Comparison of ENCODE assay signal across 19 cellular contexts in the genomic region with DNA sequence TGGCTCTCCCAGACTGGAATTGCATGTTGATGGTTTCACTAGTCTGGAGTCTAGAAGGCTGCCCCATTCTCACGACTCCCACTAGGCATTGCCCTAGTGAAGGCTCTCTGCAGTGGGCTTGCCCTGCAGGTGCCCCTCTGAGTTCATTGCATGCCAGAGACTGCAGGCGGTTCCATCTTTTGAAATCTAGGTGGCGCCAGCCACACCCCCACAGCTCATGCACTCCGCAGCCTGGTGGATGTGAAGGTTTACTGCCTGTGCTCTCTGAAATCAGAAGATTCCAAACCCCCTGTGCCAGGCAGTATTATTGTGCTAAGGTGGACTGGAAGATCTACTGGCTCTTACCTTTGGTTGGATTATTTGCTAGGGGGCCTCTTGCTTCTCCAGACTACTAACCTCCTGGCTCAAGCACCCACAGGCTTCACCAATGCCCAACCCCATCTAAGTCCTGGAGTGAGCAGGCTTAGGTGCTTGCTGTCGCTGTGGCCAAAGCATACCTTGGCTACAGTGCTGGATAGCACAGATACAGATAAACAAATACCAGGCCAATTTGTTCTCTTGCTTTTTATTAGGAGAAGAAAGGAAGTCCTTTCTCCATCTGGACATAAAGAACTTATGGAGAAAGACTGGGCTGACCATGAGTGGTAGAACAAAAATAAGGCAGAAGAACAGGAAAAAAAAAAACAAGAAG.
A peak's percentile ranks its signal among the peaks of the same experiment; 100 is the strongest.
DNase-seq lines count a peak whose midpoint lies in the region; TF ChIP-seq lines count a peak whose summit lies in the region.
"Had no signal": no experiment of that assay in that cellular context is flagged by ENCODE, and none has a peak within 500 bp of the region (broad histone marks: within the 10 kb centered on the region; RNA-seq: fewer than 3 reads in every experiment).

No MANE protein-coding gene starts in this region.

- no peaks in the 10 kb centered on the region for H3K4me1 ChIP-seq in A673 (ENCODE audit: insufficient read depth, low read length, poor library complexity, severe bottlenecking)
- H3K4me1 ChIP-seq: HAP-1 had no signal

- no peak overlapping the region for H3K4me3 Mint-ChIP-seq in activated naive CD4-positive, alpha-beta T cell treated with anti-CD3 and anti-CD28 coated beads, Interleukin-2, amount 10 ng/mL, durations not matched to agents 7 days and 5 days
- H3K4me3 Mint-ChIP-seq in activated naive CD8-positive, alpha-beta T cell treated with anti-CD3 and anti-CD28 coated beads for 36 hours: no peak overlapping the region
- H3K4me3 Mint-ChIP-seq: naive thymus-derived CD4-positive, alpha-beta T cell; stimulated activated effector memory CD8-positive, alpha-beta T cell treated with anti-CD3 and anti-CD28 coated beads, Interleukin-12 subunit alpha, Interleukin-12 subunit beta, amount 100 ng/mL, for 72 hours had no signal

- H3K4me3 ChIP-seq in A673 (ENCODE audit: low read depth, low read length, poor library complexity, severe bottlenecking): no peak overlapping the region
- H3K4me3 ChIP-seq in GM12865 (ENCODE audit: low read depth, low read length): no peak overlapping the region
- H3K4me3 ChIP-seq: HAP-1, SK-N-MC had no signal

- POLR2A ChIA-PET in A673 (lab: Charles Lee; ENCODE audit: low non-redundant PET): no interaction called here

- TF ChIP-seq CTCF in A673 (conservative IDR thresholded peaks at IDR 0.05; ENCODE audit: low read depth, low read length) (peak; percentile 59), GM12865 (IDR thresholded peaks at IDR 0.05; ENCODE audit: insufficient read depth, low read depth, low read length, missing control alignments) (peak; percentile 24)

- H3K27ac ChIP-seq in A673 (ENCODE audit: low read depth, low read length, poor library complexity, severe bottlenecking): no peak overlapping the region
- H3K27ac ChIP-seq: epithelial cell of prostate, SK-N-MC had no signal

- H3K9me3 ChIP-seq in A673 (ENCODE audit: low read depth, low read length, poor library complexity, severe bottlenecking): no peaks in the 10 kb centered on the region
- H3K9me3 ChIP-seq: HAP-1 had no signal

- H3K27me3 ChIP-seq in A673 (replicated peaks; ENCODE audit: insufficient read depth, low read depth, low read length, poor library complexity): no peaks in the 10 kb centered on the region

- no peaks in the 10 kb centered on the region for H3K4me1 Mint-ChIP-seq in activated naive CD4-positive, alpha-beta T cell treated with anti-CD3 and anti-CD28 coated beads, Interleukin-2, amount 10 ng/mL, durations not matched to agents 7 days and 5 days
- H3K4me1 Mint-ChIP-seq in activated naive CD8-positive, alpha-beta T cell treated with anti-CD3 and anti-CD28 coated beads for 36 hours: no peaks in the 10 kb centered on the region
- H3K4me1 Mint-ChIP-seq: naive thymus-derived CD4-positive, alpha-beta T cell; stimulated activated effector memory CD8-positive, alpha-beta T cell treated with anti-CD3 and anti-CD28 coated beads, Interleukin-12 subunit alpha, Interleukin-12 subunit beta, amount 100 ng/mL, for 72 hours had no signal

- CTCF ChIA-PET in A673 (lab: Charles Lee): no interaction called here
- CTCF ChIA-PET in activated naive CD4-positive, alpha-beta T cell treated with anti-CD3 and anti-CD28 coated beads, Interleukin-2, amount 10 ng/mL, durations not matched to agents 7 days and 5 days (lab: Charles Lee): interaction anchor here (1.1 to 1.7 kb wide), 2 partner anchors 15 to 110 kb away, joined by 3 to 7 read pairs; no protein-coding TSS in a partner anchor

- no peaks in the 10 kb centered on the region for H3K36me3 Mint-ChIP-seq in activated naive CD4-positive, alpha-beta T cell treated with anti-CD3 and anti-CD28 coated beads, Interleukin-2, amount 10 ng/mL, durations not matched to agents 7 days and 5 days
- H3K36me3 Mint-ChIP-seq in activated naive CD8-positive, alpha-beta T cell treated with anti-CD3 and anti-CD28 coated beads for 36 hours: no peaks in the 10 kb centered on the region
- H3K36me3 Mint-ChIP-seq: stimulated activated effector memory CD8-positive, alpha-beta T cell treated with anti-CD3 and anti-CD28 coated beads, Interleukin-12 subunit alpha, Interleukin-12 subunit beta, amount 100 ng/mL, for 72 hours had no signal

- intact Hi-C loops in A673 (cut with micrococcal nuclease; ENCODE audit: unreplicated experiment): no loop called here

- H3K27me3 Mint-ChIP-seq in activated naive CD4-positive, alpha-beta T cell treated with anti-CD3 and anti-CD28 coated beads, Interleukin-2, amount 10 ng/mL, durations not matched to agents 7 days and 5 days: peaks cover 25% of the 10 kb centered on the region
- peaks cover 4% of the 10 kb centered on the region for H3K27me3 Mint-ChIP-seq in activated naive CD8-positive, alpha-beta T cell treated with anti-CD3 and anti-CD28 coated beads for 36 hours

- DNase-seq in A673 (ENCODE audit: low spot score): peak; percentile 53
- DNase-seq in GM12865 (ENCODE audit: low read depth): no peak
- peak; percentile 33 for DNase-seq in NAMALWA (ENCODE audit: low spot score)
- peak; percentile 17 for DNase-seq in dermis blood vessel endothelial cell
- DNase-seq in activated naive CD4-positive, alpha-beta T cell treated with anti-CD3 and anti-CD28 coated beads, Interleukin-2, amount 10 ng/mL, durations not matched to agents 7 days and 5 days: no peak
- DNase-seq in activated naive CD8-positive, alpha-beta T cell treated with anti-CD3 and anti-CD28 coated beads for 36 hours: no peak
- DNase-seq in SK-N-DZ (ENCODE audit: low spot score): no peak
- DNase-seq in activated CD8-positive, alpha-beta memory T cell treated with anti-CD3 and anti-CD28 coated beads, Interleukin-2, amount 50 U/mL, for 48 hours: no peak
- DNase-seq: activated CD8-positive, alpha-beta memory T cell treated with anti-CD3 and anti-CD28 coated beads, Interleukin-2, amount 50 U/mL, for 4 hours; caudate nucleus; left ventricle myocardium superior; naive thymus-derived CD4-positive, alpha-beta T cell; right cardiac atrium; stimulated activated CD4-positive, alpha-beta T cell treated with anti-CD3 and anti-CD28 coated beads, Interleukin-2, amount 100 ng/mL, for 48 hours had no signal

- peaks cover 1% of the 10 kb centered on the region for H3K9me3 Mint-ChIP-seq in activated naive CD4-positive, alpha-beta T cell treated with anti-CD3 and anti-CD28 coated beads, Interleukin-2, amount 10 ng/mL, durations not matched to agents 7 days and 5 days
- H3K9me3 Mint-ChIP-seq in activated naive CD8-positive, alpha-beta T cell treated with anti-CD3 and anti-CD28 coated beads for 36 hours: peaks cover 9% of the 10 kb centered on the region

- no peak overlapping the region for H3K27ac Mint-ChIP-seq in activated naive CD4-positive, alpha-beta T cell treated with anti-CD3 and anti-CD28 coated beads, Interleukin-2, amount 10 ng/mL, durations not matched to agents 7 days and 5 days
- no peak overlapping the region for H3K27ac Mint-ChIP-seq in activated naive CD8-positive, alpha-beta T cell treated with anti-CD3 and anti-CD28 coated beads for 36 hours
- H3K27ac Mint-ChIP-seq: activated naive CD4-positive, alpha-beta T cell treated with anti-CD3 and anti-CD28 coated beads, Interleukin-2, amount 50 U/mL, for 72 hours; stimulated activated effector memory CD8-positive, alpha-beta T cell treated with anti-CD3 and anti-CD28 coated beads, Interleukin-12 subunit alpha, Interleukin-12 subunit beta, amount 100 ng/mL, for 72 hours had no signal

- BruUV-seq in A673 (replicated peaks; lab: Mats Ljungman, UMichigan): no TSS peak

- H3K36me3 ChIP-seq in A673 (ENCODE audit: insufficient read depth, low read length, poor library complexity, severe bottlenecking): no peaks in the 10 kb centered on the region
- H3K36me3 ChIP-seq: HAP-1 had no signal

Comparison
In these comparisons a context has a peak if more than half of its experiments do, and no peak if none do; other contexts are left out.
1. DNase-seq: peak in A673 (single experiment), NAMALWA (single experiment) and dermis blood vessel endothelial cell (single experiment); none in GM12865 (single experiment), activated naive CD4-positive, alpha-beta T cell treated with anti-CD3 and anti-CD28 coated beads, Interleukin-2, amount 10 ng/mL, durations not matched to agents 7 days and 5 days (single experiment), activated naive CD8-positive, alpha-beta T cell treated with anti-CD3 and anti-CD28 coated beads for 36 hours (single experiment), SK-N-DZ (single experiment) and activated CD8-positive, alpha-beta memory T cell treated with anti-CD3 and anti-CD28 coated beads, Interleukin-2, amount 50 U/mL, for 48 hours (single experiment).